Comparison of ENCODE assay signal across 10 cellular contexts in genomic region chrX:120697053-120697452, GRCh38.
DNase-seq lines count a peak whose midpoint lies in the region; ATAC-seq, FAIRE-seq and TF ChIP-seq lines count a peak whose summit lies in the region.
"Had no signal": no experiment of that assay in that cellular context is flagged by ENCODE, and none has a peak within 500 bp of the region (broad histone marks: within the 10 kb centered on the region; RNA-seq: fewer than 3 reads in every experiment).

No MANE protein-coding gene starts in this region.

- BruUV-seq in GM12878 (replicated peaks; lab: Mats Ljungman, UMichigan) = no TSS peak

- TF ChIP-seq POLR2A in GM12878 (IDR thresholded peaks at IDR 0.05; ENCODE audit: low read depth, low read length) = no peak

- SMC1A ChIA-PET in GM12878 (lab: Charles Lee; ENCODE audit: uncharacterized antibody, unreplicated experiment) = interaction anchor here (0.6 to 1.6 kb wide), 5 partner anchors 25 to 80 kb away, joined by 3 to 4 read pairs (median 3); no protein-coding TSS in a partner anchor

- H2AFZ ChIP-seq in GM12878 (ENCODE audit: control insufficient read depth, low read depth, low read length) = no peak overlapping the region

- no peak overlapping the region for H3K4me2 ChIP-seq in GM12878 (ENCODE audit: control insufficient read depth, insufficient read depth)

- no peak for TF ChIP-seq EP300 in GM12878 (IDR thresholded peaks at IDR 0.05; ENCODE audit: borderline replicate concordance in 1 of 2, control insufficient read depth in 1 of 2, low read depth in 2 of 2, low read length in 2 of 2)

- intact Hi-C loops in GM12878 (cut with micrococcal nuclease; ENCODE audit: unreplicated experiment) = loop anchor here (2.0 kb wide), 1 partner anchor 30 kb away; no protein-coding TSS in a partner anchor

- H3K79me2 ChIP-seq in GM12878 (ENCODE audit: control insufficient read depth, insufficient read depth, low read length) = no peaks in the 10 kb centered on the region

- no peaks in the 10 kb centered on the region for H4K20me1 ChIP-seq in GM12878 (ENCODE audit: control insufficient read depth, insufficient read depth)

- CTCF ChIA-PET in GM12878 (lab: Yijun Ruan, JAX) = interaction anchor here (0.9 to 1.2 kb wide), 2 partner anchors 30 to 69 kb away, joined by 3 read pairs; no protein-coding TSS in a partner anchor

- POLR2A ChIA-PET in GM12878 (lab: Charles Lee) = interaction anchor here (0.7 kb wide), 1 partner anchor 55 kb away, joined by 3 read pairs; no protein-coding TSS in a partner anchor

- peak overlapping the region; percentile 22 for H3K27ac ChIP-seq in GM12878 (ENCODE audit: control insufficient read depth, insufficient read depth)

- H3K27me3 ChIP-seq in GM12878 (replicated peaks in 1 of 2; ENCODE audit: control insufficient read depth in 2 of 2, insufficient read depth in 2 of 2, low read length in 1 of 2) = no peaks in the 10 kb centered on the region

- H3K9ac ChIP-seq in GM12878 (ENCODE audit: control insufficient read depth, insufficient read depth, low read length) = no peak overlapping the region

- H3K4me1 ChIP-seq in GM12878 (ENCODE audit: control insufficient read depth, insufficient read depth, low read length) = peaks cover 11% of the 10 kb centered on the region

- FAIRE-seq in GM12878 (lab: Jason Lieb, UNC) = peak; percentile 57

- ATAC-seq in GM18511 (IDR thresholded peaks at IDR 0.05; ENCODE audit: unreplicated experiment) (peak; percentile 84), GM21576 (IDR thresholded peaks at IDR 0.05; ENCODE audit: unreplicated experiment) (peak; percentile 86), HG03521 (IDR thresholded peaks at IDR 0.05; ENCODE audit: unreplicated experiment) (peak; percentile 70), GM12878 (peak; percentile 97)

- no peak for TF ChIP-seq RAD21 in GM12878 (IDR thresholded peaks at IDR 0.05; ENCODE audit: insufficient read depth, low read depth, low read length)

- H3K9me3 ChIP-seq in GM12878 (replicated peaks; ENCODE audit: control insufficient read depth, insufficient read depth, low read length) = peaks cover 2% of the 10 kb centered on the region; the same call in 2 of the 3 replicates

- no peak overlapping the region for H3K4me3 ChIP-seq in GM12878

- TF ChIP-seq CTCF in GM12878 (IDR thresholded peaks at IDR 0.05 in 2 of 3, conservative IDR thresholded peaks at IDR 0.05 in 1 of 3; ENCODE audit: control insufficient read depth in 2 of 3, extremely low read depth in 1 of 3, insufficient read depth in 1 of 3, low read depth in 3 of 3, low read length in 3 of 3) = no peak

- RAD21 ChIA-PET in GM12878 (lab: Charles Lee; ENCODE audit: unreplicated experiment) = interaction anchor here (0.9 to 1.5 kb wide), 3 partner anchors 29 to 73 kb away, joined by 3 to 5 read pairs (median 3); no protein-coding TSS in a partner anchor

- no peaks in the 10 kb centered on the region for H3K36me3 ChIP-seq in GM12878 (ENCODE audit: control insufficient read depth in 2 of 2, insufficient read depth in 2 of 2, low read length in 1 of 2)

- in situ Hi-C loops in GM12878 (cut with MboI) = no loop called here

- DNase-seq in GM12878 (ENCODE audit: low read depth, low spot score) = peak; percentile 66
- no peak for DNase-seq in glomerular visceral epithelial cell (ENCODE audit: extremely low spot score)
- DNase-seq in NCI-H748 treated with DMSO at 0.1 percent for 48 hours (lab: John Stamatoyannopoulos, UW) = no peak
- no peak for DNase-seq in activated gamma-delta T cell treated with Interleukin-2 at 50 U/mL for 16 hours
- no peak for DNase-seq in AG20443 (ENCODE audit: low spot score)
- DNase-seq: activated effector memory CD4-positive, alpha-beta T cell treated with anti-CD3 and anti-CD28 coated beads, Interleukin-2, amount 50 U/mL, for 16 hours; EL had no signal

TF ChIP-seq in GM12878, 131 proteins besides CTCF, POLR2A, EP300 and RAD21 (continues in another document):
- TF ChIP-seq SMAD5 (IDR thresholded peaks at IDR 0.05; ENCODE audit: low read depth) (no peak), WRNIP1 (IDR thresholded peaks at IDR 0.05; ENCODE audit: borderline replicate concordance, low read depth, low read length) (no peak), USF2 (IDR thresholded peaks at IDR 0.05; ENCODE audit: borderline replicate concordance, low read depth, low read length) (no peak), ZBTB40 (IDR thresholded peaks at IDR 0.05; ENCODE audit: borderline replicate concordance) (no peak), ZNF274 (IDR thresholded peaks at IDR 0.05; ENCODE audit: insufficient read depth, insufficient read length) (no peak), ESRRA (IDR thresholded peaks at IDR 0.05; ENCODE audit: low read length) (no peak), CBX3 (IDR thresholded peaks at IDR 0.05; ENCODE audit: borderline replicate concordance, low read depth) (no peak), SRF (IDR thresholded peaks at IDR 0.05; ENCODE audit: low read depth in 2 of 2, low read length in 2 of 2) (no peak), SUPT20H (IDR thresholded peaks at IDR 0.05; ENCODE audit: borderline replicate concordance, control insufficient read depth, low read depth, low read length) (no peak), BCL3 (IDR thresholded peaks at IDR 0.05; ENCODE audit: borderline replicate concordance, insufficient read depth, low read depth, low read length, poor library complexity, severe bottlenecking) (no peak)
